ENCODE assay signal across 1 cellular context in genomic region chr9:125850763-125851162, GRCh38.
A peak's percentile ranks its signal among the peaks of the same experiment; 100 is the strongest.
TF ChIP-seq lines count a peak whose summit lies in the region.

No MANE protein-coding gene starts in this region.

TF ChIP-seq in HepG2, 621 proteins besides CTCF, POLR2A, EP300 and RAD21 (continued from another document and continues in another):
- TF ChIP-seq ZNF687 (CRISPR knock-in tag; IDR thresholded peaks at IDR 0.05) (no peak), ZKSCAN8 (CRISPR knock-in tag; IDR thresholded peaks at IDR 0.05; ENCODE audit: borderline replicate concordance) (no peak), ZNF670 (CRISPR knock-in tag; IDR thresholded peaks at IDR 0.05; ENCODE audit: borderline replicate concordance) (no peak), SRSF1 (optimal IDR thresholded peaks at IDR 0.05; ENCODE audit: low read depth, low read length) (no peak), DNMT3B (CRISPR knock-in tag; conservative IDR thresholded peaks at IDR 0.05) (no peak), ZNF800 (CRISPR knock-in tag; IDR thresholded peaks at IDR 0.05) (no peak), ZNF446 (CRISPR knock-in tag; IDR thresholded peaks at IDR 0.05) (no peak), ARNT (IDR thresholded peaks at IDR 0.05) (no peak), MXD1 (CRISPR knock-in tag; IDR thresholded peaks at IDR 0.05) (no peak), KMT2A (CRISPR knock-in tag; IDR thresholded peaks at IDR 0.05) (no peak), ZNF550 (CRISPR knock-in tag; IDR thresholded peaks at IDR 0.05; ENCODE audit: borderline replicate concordance) (no peak), ZNF570 (CRISPR knock-in tag; IDR thresholded peaks at IDR 0.05; ENCODE audit: borderline replicate concordance) (no peak), ELF4 (CRISPR knock-in tag; IDR thresholded peaks at IDR 0.05; ENCODE audit: borderline replicate concordance) (no peak), ATF4 (CRISPR knock-in tag; IDR thresholded peaks at IDR 0.05) (no peak), ZXDC (CRISPR knock-in tag; IDR thresholded peaks at IDR 0.05) (no peak), CREM (IDR thresholded peaks at IDR 0.05) (peak; percentile 69), CREM (CRISPR knock-in tag; IDR thresholded peaks at IDR 0.05) (no peak), RBM39 (IDR thresholded peaks at IDR 0.05; ENCODE audit: low read depth, low read length, poor library complexity, severe bottlenecking) (no peak), ZNF619 (CRISPR knock-in tag; IDR thresholded peaks at IDR 0.05) (no peak), TGIF2 (CRISPR knock-in tag; IDR thresholded peaks at IDR 0.05) (no peak), RNF219 (CRISPR knock-in tag; IDR thresholded peaks at IDR 0.05) (no peak), CEBPZ (IDR thresholded peaks at IDR 0.05; ENCODE audit: low read length) (no peak), THAP9 (CRISPR knock-in tag; IDR thresholded peaks at IDR 0.05; ENCODE audit: borderline replicate concordance) (no peak), ATRX (CRISPR knock-in tag; IDR thresholded peaks at IDR 0.05; ENCODE audit: borderline replicate concordance) (no peak), MYC (CRISPR knock-in tag; IDR thresholded peaks at IDR 0.05; ENCODE audit: borderline replicate concordance) (no peak), FOXO1 (CRISPR knock-in tag; IDR thresholded peaks at IDR 0.05) (no peak; the same call in 1 of the 2 replicates), CHD4 (IDR thresholded peaks at IDR 0.05; ENCODE audit: borderline replicate concordance, low read length) (no peak), CENPBD1 (CRISPR knock-in tag; IDR thresholded peaks at IDR 0.05; ENCODE audit: borderline replicate concordance, low read depth) (no peak), CREB3 (CRISPR knock-in tag; IDR thresholded peaks at IDR 0.05) (no peak), NFYC (CRISPR knock-in tag; IDR thresholded peaks at IDR 0.05) (no peak), ZNF124 (CRISPR knock-in tag; IDR thresholded peaks at IDR 0.05) (peak; percentile 49; the same call in 1 of the 2 replicates), SNAI1 (CRISPR knock-in tag; IDR thresholded peaks at IDR 0.05; ENCODE audit: borderline replicate concordance) (no peak), HMG20A (CRISPR knock-in tag; IDR thresholded peaks at IDR 0.05; ENCODE audit: borderline replicate concordance) (peak; percentile 79; the same call in 1 of the 2 replicates), GATAD2A (CRISPR knock-in tag; IDR thresholded peaks at IDR 0.05) (peak; percentile 98)
